Comparison of ENCODE assay signal across 15 cellular contexts in genomic region chr12:111424189-111424792, GRCh38. TPM values are rescaled to one million over a fixed set of nuclear protein-coding genes. Genes with fewer than 3 reads are reported as not detected.
DNase-seq lines count a peak whose midpoint lies in the region; ATAC-seq lines count a peak whose summit lies in the region.
"Had no signal": no experiment of that assay in that cellular context is flagged by ENCODE, and none has a peak within 500 bp of the region (broad histone marks: within the 10 kb centered on the region; RNA-seq: fewer than 3 reads in every experiment).

No MANE protein-coding gene starts in this region.

- no peak overlapping the region for H3K9ac ChIP-seq in HUES64 (ENCODE audit: low read depth, low read length)

- H3K4me3 Mint-ChIP-seq in T-helper 2 cell treated with Interferon-gamma antibody and Interleukin-4, amounts not matched to agents 5 μg/mL and 100 μg/mL, for 36 hours = no peak overlapping the region
- H3K4me3 Mint-ChIP-seq in naive thymus-derived CD8-positive, alpha-beta T cell = peak overlapping the region in 3 of 10 donors; percentile 50 to 65 (median 57)
- H3K4me3 Mint-ChIP-seq: nephron had no signal

- peak overlapping the region; percentile 58; the same call in 1 of the 2 replicates for H3K27ac ChIP-seq in HUES64 (ENCODE audit: low read depth, low read length)
- H3K27ac ChIP-seq in effector memory CD4-positive, alpha-beta T cell (ENCODE audit: insufficient read depth, low read length, poor library complexity, severe bottlenecking) = peak overlapping the region; percentile 78
- H3K27ac ChIP-seq: colonic mucosa, SJCRH30, WERI-Rb-1 had no signal

- POLR2A ChIA-PET in naive thymus-derived CD8-positive, alpha-beta T cell (lab: Charles Lee) = interaction anchor here (1.4 to 9.6 kb wide), 2 partner anchors 10 to 15 kb away, joined by 3 to 106 read pairs; partner anchors contain the start of gene SH2B3

- no peaks in the 10 kb centered on the region for H3K9me3 ChIP-seq in HUES64 (ENCODE audit: insufficient read depth, low read depth, low read length)
- no peaks in the 10 kb centered on the region for H3K9me3 ChIP-seq in effector memory CD4-positive, alpha-beta T cell (ENCODE audit: control insufficient read depth, low read length)
- H3K9me3 ChIP-seq: colonic mucosa, SJCRH30 had no signal

- H3K27ac Mint-ChIP-seq in T-helper 2 cell treated with Interferon-gamma antibody and Interleukin-4, amounts not matched to agents 5 μg/mL and 100 μg/mL, for 36 hours = peak overlapping the region; percentile 55
- peak overlapping the region in 7 of 10 donors; percentile 19 to 93 (median 72) for H3K27ac Mint-ChIP-seq in naive thymus-derived CD8-positive, alpha-beta T cell
- H3K27ac Mint-ChIP-seq: nephron had no signal

- peaks cover 44% of the 10 kb centered on the region for H3K4me1 Mint-ChIP-seq in T-helper 2 cell treated with Interferon-gamma antibody and Interleukin-4, amounts not matched to agents 5 μg/mL and 100 μg/mL, for 36 hours (ENCODE audit: low read depth)
- peaks cover 30 to 59% (median 52%) of the 10 kb centered on the region in 4 donors for H3K4me1 Mint-ChIP-seq in naive thymus-derived CD8-positive, alpha-beta T cell
- H3K4me1 Mint-ChIP-seq: nephron had no signal

- H3K4me3 ChIP-seq in HUES64 (ENCODE audit: low read length) = no peak overlapping the region
- no peak overlapping the region for H3K4me3 ChIP-seq in effector memory CD4-positive, alpha-beta T cell (ENCODE audit: insufficient read depth, low read depth, low read length, poor library complexity, severe bottlenecking)
- H3K4me3 ChIP-seq: colonic mucosa, SJCRH30 had no signal

- no peaks in the 10 kb centered on the region for H3K9me3 Mint-ChIP-seq in T-helper 2 cell treated with Interferon-gamma antibody and Interleukin-4, amounts not matched to agents 5 μg/mL and 100 μg/mL, for 36 hours
- no peaks in the 10 kb centered on the region for H3K9me3 Mint-ChIP-seq in naive thymus-derived CD8-positive, alpha-beta T cell
- H3K9me3 Mint-ChIP-seq: nephron had no signal

- DNase-seq in T-helper 2 cell treated with Interferon-gamma antibody and Interleukin-4, amounts not matched to agents 5 μg/mL and 100 μg/mL, for 36 hours (ENCODE audit: low spot score) = no peak
- DNase-seq in T-helper 2 cell (no peak), glomerular visceral epithelial cell (ENCODE audit: extremely low spot score) (no peak), globus pallidus (ENCODE audit: low spot score) (no peak)
- DNase-seq in effector memory CD4-positive, alpha-beta T cell = no peak
- no peak for DNase-seq in naive thymus-derived CD8-positive, alpha-beta T cell
- DNase-seq: activated effector memory CD4-positive, alpha-beta T cell treated with Interleukin-2 at 50 U/mL for 16 hours; colonic mucosa; NCI-H1436; NCI-H774; SJCRH30; WERI-Rb-1 had no signal

- no peaks in the 10 kb centered on the region for H3K27me3 Mint-ChIP-seq in T-helper 2 cell treated with Interferon-gamma antibody and Interleukin-4, amounts not matched to agents 5 μg/mL and 100 μg/mL, for 36 hours (ENCODE audit: low read depth)
- no peaks in the 10 kb centered on the region for H3K27me3 Mint-ChIP-seq in naive thymus-derived CD8-positive, alpha-beta T cell

- no peaks in the 10 kb centered on the region for H3K27me3 ChIP-seq in HUES64 (ENCODE audit: insufficient read depth, low read length)
- no peaks in the 10 kb centered on the region for H3K27me3 ChIP-seq in effector memory CD4-positive, alpha-beta T cell (replicated peaks; ENCODE audit: control insufficient read depth, insufficient read depth, low read length, poor library complexity, severe bottlenecking)
- H3K27me3 ChIP-seq: colonic mucosa, SJCRH30 had no signal

- peaks cover 19% of the 10 kb centered on the region for H3K36me3 ChIP-seq in HUES64 (ENCODE audit: insufficient read depth, low read length)
- H3K36me3 ChIP-seq in effector memory CD4-positive, alpha-beta T cell (ENCODE audit: control insufficient read depth, insufficient read depth, low read length) = peaks cover 22% of the 10 kb centered on the region
- H3K36me3 ChIP-seq: colonic mucosa, WERI-Rb-1 had no signal

- peaks cover 32% of the 10 kb centered on the region for H3K36me3 Mint-ChIP-seq in T-helper 2 cell treated with Interferon-gamma antibody and Interleukin-4, amounts not matched to agents 5 μg/mL and 100 μg/mL, for 36 hours (ENCODE audit: low read depth)
- peaks cover 0 to 37% (median 5%) of the 10 kb centered on the region in 3 donors for H3K36me3 Mint-ChIP-seq in naive thymus-derived CD8-positive, alpha-beta T cell

- 94% methylated on average over 11 of the region's 11 CpGs for WGBS in HUES64

- H3K4me1 ChIP-seq in HUES64 (ENCODE audit: insufficient read depth, low read length) = peaks cover 18% of the 10 kb centered on the region
- peaks cover 55% of the 10 kb centered on the region for H3K4me1 ChIP-seq in effector memory CD4-positive, alpha-beta T cell (ENCODE audit: control insufficient read depth, insufficient read depth, low read length, poor library complexity, severe bottlenecking)
- H3K4me1 ChIP-seq: SJCRH30 had no signal

- ATAC-seq in naive thymus-derived CD8-positive, alpha-beta T cell = no peak
- no peak for ATAC-seq in HG03097 (IDR thresholded peaks at IDR 0.05; ENCODE audit: low FRiP score, unreplicated experiment)

RNA-seq across cellular contexts. Expression of gene SH2B3, which starts 18.6 kb away (rescaled TPM):
- polyA plus RNA-seq in HUES64 (2013, experiment 1 of 2) = 14.8 TPM
- 16.4 TPM for polyA plus RNA-seq in HUES64 (2013, experiment 2 of 2)
- total RNA-seq in naive thymus-derived CD8-positive, alpha-beta T cell = 10 to 100 TPM; 12.5 to 12.8 TPM
- 1 to 10 TPM; 2.1 to 5.3 (median 3.2) TPM for polyA plus RNA-seq in naive thymus-derived CD8-positive, alpha-beta T cell

RNA-seq across cellular contexts. Expression of gene PHETA1, which starts 55.4 kb away (rescaled TPM):
- 6.7 TPM for polyA plus RNA-seq in HUES64 (2013, experiment 1 of 2)
- 9.0 TPM for polyA plus RNA-seq in HUES64 (2013, experiment 2 of 2)
- total RNA-seq in naive thymus-derived CD8-positive, alpha-beta T cell = 1 to 10 TPM; 3.0 to 3.8 TPM
- 1 to 10 TPM in 2 of 3 donors, under 1 TPM in 1; 0.11 to 1.5 (median 1.3) TPM for polyA plus RNA-seq in naive thymus-derived CD8-positive, alpha-beta T cell
